Comparison of ENCODE assay signal across 11 cellular contexts in genomic region chr16:21635694-21636093, GRCh38. TPM values are rescaled to one million over a fixed set of nuclear protein-coding genes. Genes with fewer than 3 reads are reported as not detected.
A peak's percentile ranks its signal among the peaks of the same experiment; 100 is the strongest.
DNase-seq lines count a peak whose midpoint lies in the region; ATAC-seq and TF ChIP-seq lines count a peak whose summit lies in the region.
"Not testable (repeated sequence)": the region's sequence is repeated elsewhere in the genome, so short reads cannot be mapped to it uniquely, and the experiment has no call there.
"Had no signal": no experiment of that assay in that cellular context is flagged by ENCODE, and none has a peak within 500 bp of the region (broad histone marks: within the 10 kb centered on the region; RNA-seq: fewer than 3 reads in every experiment).

No MANE protein-coding gene starts in this region.

- not testable (repeated sequence) for ATAC-seq in CD8-positive, alpha-beta T cell; WTC11; effector memory CD8-positive, alpha-beta T cell (replicated peaks); naive thymus-derived CD4-positive, alpha-beta T cell

- not testable (repeated sequence) for H3K4me2 ChIP-seq in H9 (ENCODE audit: insufficient read depth, insufficient read length, low read length); neural progenitor cell

- POLR2A ChIA-PET in CD8-positive, alpha-beta T cell (lab: Charles Lee); WTC11 (lab: Charles Lee); naive thymus-derived CD4-positive, alpha-beta T cell (lab: Charles Lee): not testable (repeated sequence)

- not testable (repeated sequence) for H4K8ac ChIP-seq in H9 (replicated peaks; ENCODE audit: insufficient read length, low read depth, low read length)

- DNase-seq in CD8-positive, alpha-beta T cell; H9; WTC11 (ENCODE audit: low spot score); effector memory CD8-positive, alpha-beta T cell; endothelial cell (ENCODE audit: low spot score); naive thymus-derived CD4-positive, alpha-beta T cell: not testable (repeated sequence)
- peak; percentile 24 for DNase-seq in neural progenitor cell (ENCODE audit: low spot score)

- not testable (repeated sequence) for H3K18ac ChIP-seq in H9 (ENCODE audit: insufficient read length, low read depth, low read length)

- not testable (repeated sequence) for H3K27me3 ChIP-seq in CD8-positive, alpha-beta T cell (ENCODE audit: insufficient read depth, low read length); H9 (ENCODE audit: insufficient read depth, low read length); naive thymus-derived CD4-positive, alpha-beta T cell (ENCODE audit: control insufficient read depth in 2 of 2, insufficient read depth in 2 of 2, low read length in 2 of 2); neural progenitor cell

- not testable (repeated sequence) for TF ChIP-seq CTCF in CD8-positive, alpha-beta T cell (IDR thresholded peaks at IDR 0.05); WTC11 (IDR thresholded peaks at IDR 0.05); endothelial cell (IDR thresholded peaks at IDR 0.05; ENCODE audit: unreplicated experiment); neural progenitor cell (IDR thresholded peaks at IDR 0.05)
- peak; percentile 40; the same call in 2 of the 3 replicates for TF ChIP-seq CTCF in H9 (conservative IDR thresholded peaks at IDR 0.05)

- H3K27ac Mint-ChIP-seq in CD8-positive, alpha-beta T cell, result peak overlapping the region; percentile 30
- H3K27ac Mint-ChIP-seq in H9 (peak overlapping the region in 1 of 3 experiments; percentile 81; a peak in 3 of 7 replicates), WTC11 (peak overlapping the region; percentile 72)
- H3K27ac Mint-ChIP-seq in effector memory CD8-positive, alpha-beta T cell, result peak overlapping the region; percentile 52 to 74
- H3K27ac Mint-ChIP-seq in endothelial cell (ENCODE audit: unreplicated experiment); neural progenitor cell: not testable (repeated sequence)
- peak overlapping the region in 6 of 9 donors; percentile 6 to 74 (median 40) for H3K27ac Mint-ChIP-seq in naive thymus-derived CD4-positive, alpha-beta T cell

- H3T11ph ChIP-seq in H9 (ENCODE audit: low read length), result not testable (repeated sequence)

- H2BK20ac ChIP-seq in H9 (ENCODE audit: low read depth, low read length, poor library complexity, severe bottlenecking), result not testable (repeated sequence)

- not testable (repeated sequence) for H3K36me3 ChIP-seq in CD8-positive, alpha-beta T cell (ENCODE audit: insufficient read depth, low read length); neural progenitor cell
- peaks cover 0 to 15% (median 0%) of the 10 kb centered on the region in 3 experiments for H3K36me3 ChIP-seq in naive thymus-derived CD4-positive, alpha-beta T cell (ENCODE audit: control insufficient read depth in 2 of 3, insufficient read depth in 3 of 3, low read length in 3 of 3)

- H2BK120ac ChIP-seq in H9 (ENCODE audit: low read depth, low read length, poor library complexity, severe bottlenecking), result not testable (repeated sequence)

- no CpG with 5 or more reads among the region's 9 CpGs for WGBS in H9 (ENCODE audit: extremely low coverage, insufficient read length, low lambda C conversion rate)

- H3K14ac ChIP-seq in H9 (ENCODE audit: insufficient read depth, low read length), result not testable (repeated sequence)

- H3K27ac ChIP-seq in CD8-positive, alpha-beta T cell (ENCODE audit: low read depth, low read length); H9 (ENCODE audit: insufficient read length, low read depth, low read length); naive thymus-derived CD4-positive, alpha-beta T cell (ENCODE audit: low read depth, low read length); neural progenitor cell: not testable (repeated sequence)

- not testable (repeated sequence) for H2BK12ac ChIP-seq in H9 (ENCODE audit: insufficient read length, low read depth, low read length)

- H3K27me3 Mint-ChIP-seq in CD8-positive, alpha-beta T cell (ENCODE audit: low read depth); H9 (ENCODE audit: low read depth); WTC11 (ENCODE audit: low read depth); effector memory CD8-positive, alpha-beta T cell; endothelial cell (ENCODE audit: unreplicated experiment); naive thymus-derived CD4-positive, alpha-beta T cell; neural progenitor cell (ENCODE audit: insufficient read depth, low read depth): not testable (repeated sequence)

- H2BK15ac ChIP-seq in H9 (ENCODE audit: low read depth, low read length), result not testable (repeated sequence)

- H3K4me1 Mint-ChIP-seq in CD8-positive, alpha-beta T cell (ENCODE audit: low read depth), result peaks cover 28% of the 10 kb centered on the region
- peaks cover 18 to 40% of the 10 kb centered on the region in 2 experiments for H3K4me1 Mint-ChIP-seq in H9
- H3K4me1 Mint-ChIP-seq in WTC11, result peaks cover 26% of the 10 kb centered on the region
- peaks cover 14 to 30% of the 10 kb centered on the region in 2 donors for H3K4me1 Mint-ChIP-seq in effector memory CD8-positive, alpha-beta T cell (ENCODE audit: low read depth in 2 of 2)
- peaks cover 13% of the 10 kb centered on the region for H3K4me1 Mint-ChIP-seq in endothelial cell (ENCODE audit: unreplicated experiment)
- H3K4me1 Mint-ChIP-seq in naive thymus-derived CD4-positive, alpha-beta T cell, result peaks cover 12 to 29% (median 24%) of the 10 kb centered on the region in 7 donors
- H3K4me1 Mint-ChIP-seq in neural progenitor cell, result not testable (repeated sequence)

- H3K23me2 ChIP-seq in H9 (ENCODE audit: insufficient read length, low read depth, low read length, poor library complexity, severe bottlenecking), result not testable (repeated sequence)

- peaks cover 29% of the 10 kb centered on the region for H3K4me1 ChIP-seq in CD8-positive, alpha-beta T cell (ENCODE audit: insufficient read depth, low read length)
- H3K4me1 ChIP-seq in H9 (ENCODE audit: insufficient read depth, low read length); neural progenitor cell: not testable (repeated sequence)
- peaks cover 17 to 24% of the 10 kb centered on the region in 2 donors for H3K4me1 ChIP-seq in naive thymus-derived CD4-positive, alpha-beta T cell (ENCODE audit: control insufficient read depth in 2 of 2, insufficient read depth in 2 of 2, low read length in 2 of 2)

- intact Hi-C loops in CD8-positive, alpha-beta T cell (cut with DNase I, micrococcal nuclease), result loop anchor here in 1 of 2 experiments (2.0 kb wide), 1 partner anchor 19 kb away; no protein-coding TSS in a partner anchor
- intact Hi-C loops in naive thymus-derived CD4-positive, alpha-beta T cell (cut with micrococcal nuclease), result not testable (repeated sequence)

- not testable (repeated sequence) for H3K79me1 ChIP-seq in H9 (ENCODE audit: insufficient read depth, low read depth, low read length, poor library complexity, severe bottlenecking)

- H4K91ac ChIP-seq in H9 (ENCODE audit: insufficient read length, low read depth, low read length), result not testable (repeated sequence)

- not testable (repeated sequence) for H3K9ac ChIP-seq in H9 (ENCODE audit: extremely low read depth, insufficient read length, low read length); neural progenitor cell

- not testable (repeated sequence) for H3F3A ChIP-seq in neural progenitor cell (ENCODE audit: low read depth)

- not testable (repeated sequence) for H2BK5ac ChIP-seq in H9 (ENCODE audit: insufficient read length, low read length)

- not testable (repeated sequence) for H3K9me3 ChIP-seq in CD8-positive, alpha-beta T cell (ENCODE audit: low read length); H9 (ENCODE audit: control insufficient read depth, low read depth, low read length); naive thymus-derived CD4-positive, alpha-beta T cell (ENCODE audit: control insufficient read depth in 2 of 3, low read length in 3 of 3); neural progenitor cell (ENCODE audit: low read depth)

- not testable (repeated sequence) for H4K20me1 ChIP-seq in H9 (ENCODE audit: control insufficient read depth, insufficient read depth, insufficient read length); neural progenitor cell (ENCODE audit: low read depth)

- H3K4me3 Mint-ChIP-seq in CD8-positive, alpha-beta T cell; H9; WTC11; effector memory CD8-positive, alpha-beta T cell; naive thymus-derived CD4-positive, alpha-beta T cell; neural progenitor cell: not testable (repeated sequence)
- peak overlapping the region; percentile 70 for H3K4me3 Mint-ChIP-seq in endothelial cell (ENCODE audit: unreplicated experiment)

- H3K4me3 ChIP-seq in CD8-positive, alpha-beta T cell (ENCODE audit: low read depth, low read length); naive thymus-derived CD4-positive, alpha-beta T cell (ENCODE audit: low read length); neural progenitor cell: not testable (repeated sequence)

- not testable (repeated sequence) for H4K5ac ChIP-seq in H9 (ENCODE audit: insufficient read length, low read depth, low read length)

- not testable (repeated sequence) for H3K9me3 Mint-ChIP-seq in CD8-positive, alpha-beta T cell; H9; WTC11; effector memory CD8-positive, alpha-beta T cell; endothelial cell (ENCODE audit: unreplicated experiment); naive thymus-derived CD4-positive, alpha-beta T cell; neural progenitor cell

- not testable (repeated sequence) for H3K23ac ChIP-seq in H9 (ENCODE audit: insufficient read length, low read depth, low read length)

- H3K56ac ChIP-seq in H9 (ENCODE audit: insufficient read length, low read depth, low read length), result not testable (repeated sequence)

- peaks cover 34% of the 10 kb centered on the region for H3K36me3 Mint-ChIP-seq in CD8-positive, alpha-beta T cell
- H3K36me3 Mint-ChIP-seq in H9 (ENCODE audit: insufficient read depth in 1 of 3, low read depth in 3 of 3) (peaks cover 0 to 21% (median 5%) of the 10 kb centered on the region in 3 experiments; a peak in 6 of 7 replicates), endothelial cell (ENCODE audit: low read depth, unreplicated experiment) (peaks cover 19% of the 10 kb centered on the region), neural progenitor cell (peaks cover 14% of the 10 kb centered on the region)
- not testable (repeated sequence) for H3K36me3 Mint-ChIP-seq in WTC11; effector memory CD8-positive, alpha-beta T cell (ENCODE audit: insufficient read depth)
- H3K36me3 Mint-ChIP-seq in naive thymus-derived CD4-positive, alpha-beta T cell, result peaks cover 0 to 33% (median 5%) of the 10 kb centered on the region in 5 donors

- not testable (repeated sequence) for H2AFZ ChIP-seq in H9 (ENCODE audit: low read length); neural progenitor cell (replicated peaks)

- CTCF ChIA-PET in CD8-positive, alpha-beta T cell (lab: Charles Lee); WTC11 (lab: Charles Lee); naive thymus-derived CD4-positive, alpha-beta T cell (lab: Charles Lee): not testable (repeated sequence)

- not testable (repeated sequence) for H3K4ac ChIP-seq in H9 (ENCODE audit: low read depth, low read length)

- not testable (repeated sequence) for H3K79me2 ChIP-seq in H9 (ENCODE audit: insufficient read depth, low read length); neural progenitor cell (ENCODE audit: low read depth)

- H2AK5ac ChIP-seq in H9 (ENCODE audit: insufficient read length, low read length), result not testable (repeated sequence)

RNA-seq across cellular contexts. Expression of gene IGSF6, which starts 16.7 kb away (rescaled TPM):
- under 1 TPM in 1 of 2 experiments, not detected in 1; 0.19 TPM for total RNA-seq in CD8-positive, alpha-beta T cell
- total RNA-seq in H9 (2021) (not detected in 2 replicates), WTC11 (2021) (0.25 TPM in 1 of 3 replicates, not detected in the others), endothelial cell (ENCODE audit: unreplicated experiment) (not detected), neural progenitor cell (ENCODE audit: low replicate concordance) (not detected in 2 replicates)
- total RNA-seq in naive thymus-derived CD4-positive, alpha-beta T cell, result 10 to 100 TPM in 1 of 5 experiments, 1 to 10 TPM in 3, under 1 TPM in 1; 0.94 to 25.7 (median 2.7) TPM
- polyA plus RNA-seq in naive thymus-derived CD4-positive, alpha-beta T cell, result under 1 TPM; 0.33 to 0.41 TPM
- total RNA-seq: Caco-2, GM23248 had no signal
- polyA plus RNA-seq: A549 had no signal

RNA-seq across cellular contexts. Expression of gene OTOA, which starts 28.1 kb away (rescaled TPM):
- total RNA-seq in CD8-positive, alpha-beta T cell, result under 1 TPM in 1 of 2 experiments, not detected in 1; 0.14 TPM
- total RNA-seq in H9 (2021) (0.11 and 0.13 TPM in 2 replicates), WTC11 (2021) (0.07 to 0.11 TPM (median 0.07 TPM) in 3 replicates), endothelial cell (ENCODE audit: unreplicated experiment) (not detected), neural progenitor cell (ENCODE audit: low replicate concordance) (0.40 TPM in 1 of 2 replicates, not detected in the other)
- under 1 TPM in 4 of 5 experiments, not detected in 1; 0.07 to 0.17 (median 0.13) TPM for total RNA-seq in naive thymus-derived CD4-positive, alpha-beta T cell
- polyA plus RNA-seq in naive thymus-derived CD4-positive, alpha-beta T cell, result under 1 TPM in 1 of 2 donors, not detected in 1; 0.04 TPM
- total RNA-seq: Caco-2, GM23248 had no signal
- polyA plus RNA-seq: CD4-positive, alpha-beta memory T cell; GM23248 had no signal

RNA-seq across cellular contexts. Expression of gene METTL9, which starts 36.3 kb away (rescaled TPM):
- 10 to 100 TPM; 93.8 to 99.0 TPM for total RNA-seq in CD8-positive, alpha-beta T cell
- 108 TPM in 2 replicates for total RNA-seq in H9 (2021)
- 94.6 to 110 TPM (median 99.0 TPM) in 3 replicates for total RNA-seq in WTC11 (2021)
- 221 TPM for total RNA-seq in endothelial cell (ENCODE audit: unreplicated experiment)
- 100 to 1,000 TPM in 1 of 5 experiments, 10 to 100 TPM in 4; 68.4 to 128 (median 80.1) TPM for total RNA-seq in naive thymus-derived CD4-positive, alpha-beta T cell
- 100 to 1,000 TPM; 116 to 118 TPM for polyA plus RNA-seq in naive thymus-derived CD4-positive, alpha-beta T cell
- 234 and 329 TPM in 2 replicates for total RNA-seq in neural progenitor cell (ENCODE audit: low replicate concordance)
